In genomic region chr19:45177817-45178261, GRCh38 we compare ENCODE assay signal across 8 cellular contexts. TPM values are rescaled to one million over a fixed set of nuclear protein-coding genes. Genes with fewer than 3 reads are reported as not detected.
DNase-seq lines count a peak whose midpoint lies in the region; ATAC-seq and TF ChIP-seq lines count a peak whose summit lies in the region.

TSS of gene TRAPPC6A (minus strand) at chr19:45178237. CDS start at chr19:45178218, 19 bp downstream.

- H3K27me3 ChIP-seq in dorsolateral prefrontal cortex = no peaks in the 10 kb centered on the region
- no peaks in the 10 kb centered on the region for H3K27me3 ChIP-seq in vagina

- H3K4me1 ChIP-seq in mesodermal cell (ENCODE audit: control insufficient read depth, insufficient read depth, low read length, poor library complexity, severe bottlenecking) (peaks cover 7% of the 10 kb centered on the region), vagina (peaks cover 43% of the 10 kb centered on the region)

- H3K36me3 ChIP-seq in mesodermal cell (ENCODE audit: control insufficient read depth, insufficient read depth, low read length) = peaks cover 11% of the 10 kb centered on the region
- H3K36me3 ChIP-seq in vagina = peaks cover 0 to 11% of the 10 kb centered on the region in 2 donors

- H3K9me3 ChIP-seq in mesodermal cell (ENCODE audit: control insufficient read depth, low read length) (no peaks in the 10 kb centered on the region), vagina (no peaks in the 10 kb centered on the region)

- 0 to 1% methylated on average over 30 to 32 of the region's 36 CpGs for WGBS in mesodermal cell (ENCODE audit: insufficient coverage in 2 of 2), 2 experiments

- peak within 1 kb of the TSS in 58 of 59 donors; percentile 20 to 93 (median 84) for H3K27ac ChIP-seq in dorsolateral prefrontal cortex
- H3K27ac ChIP-seq in mesodermal cell (ENCODE audit: low read depth, low read length, severe bottlenecking) = peak within 1 kb of the TSS; percentile 88
- peak within 1 kb of the TSS; percentile 93 for H3K27ac ChIP-seq in vagina

- intact Hi-C loops in dorsolateral prefrontal cortex (cut with DNase I) (loop anchor here (2.0 to 5.0 kb wide), 3 partner anchors 74 to 87 kb away; partner anchors contain the start of genes MARK4 (in 1 of the 2) and PPP1R37 (in 1 of the 2)), vagina (cut with DNase I) (loop anchor here (5.0 kb wide), 1 partner anchor 286 kb away; the partner anchor contains the start of gene TOMM40)

- DNase-seq in GM04504 (ENCODE audit: low read depth) (peak; percentile 40), dorsolateral prefrontal cortex (peak in 1 of 10 donors; percentile 33), vagina (ENCODE audit: extremely low spot score in 2 of 2) (no peak), NCI-H187 (lab: John Stamatoyannopoulos, UW) (no peak), NCI-H526 treated with DMSO at 0.1 percent for 48 hours (lab: John Stamatoyannopoulos, UW) (no peak)

- TF ChIP-seq CTCF in dorsolateral prefrontal cortex (IDR thresholded peaks at IDR 0.05 in 54 of 56, conservative IDR thresholded peaks at IDR 0.05 in 2 of 56; ENCODE audit: low read depth in 1 of 56, partially characterized antibody in 56 of 56) = no peak
- no peak for TF ChIP-seq CTCF in vagina (IDR thresholded peaks at IDR 0.05)

- ATAC-seq in HG02642 (IDR thresholded peaks at IDR 0.05; ENCODE audit: poor library complexity, unreplicated experiment) = peak; percentile 7

- peak in 1 of 2 donors; percentile 55 for TF ChIP-seq POLR2A in vagina (IDR thresholded peaks at IDR 0.05)

- H3K4me3 ChIP-seq in dorsolateral prefrontal cortex = peak within 1 kb of the TSS; percentile 69 to 99 (median 92)
- peak within 1 kb of the TSS; percentile 83 for H3K4me3 ChIP-seq in mesodermal cell (ENCODE audit: extremely low read depth, insufficient read depth, low read length, poor library complexity, severe bottlenecking)
- peak within 1 kb of the TSS; percentile 67 to 89 for H3K4me3 ChIP-seq in vagina

TF ChIP-seq in PFSK-1, 5 proteins besides CTCF, POLR2A, EP300 and RAD21:
- TF ChIP-seq SIN3A (IDR thresholded peaks at IDR 0.05; ENCODE audit: borderline replicate concordance, insufficient read depth, low read length) (no peak), TAF1 (IDR thresholded peaks at IDR 0.05; ENCODE audit: borderline replicate concordance, insufficient read depth, low read length) (peak; percentile 36; the same call in 1 of the 2 replicates)

RNA-seq across cellular contexts. Expression of gene TRAPPC6A, which starts in this region (rescaled TPM):
- 28.5 TPM for polyA plus RNA-seq in PFSK-1 (2012; ENCODE audit: insufficient read length, low read depth)
- 10 to 100 TPM in 119 of 120 experiments, 1 to 10 TPM in 1; 9.2 to 35.7 (median 20.2) TPM for total RNA-seq in dorsolateral prefrontal cortex
- polyA plus RNA-seq in mesodermal cell (2013, experiment 1 of 2) = 28.1 TPM
- polyA plus RNA-seq in mesodermal cell (2013, experiment 2 of 2) = 25.5 TPM
- 28.7 TPM for total RNA-seq in vagina
